In genomic region chr5:155989884-155990283, GRCh38 we compare ENCODE assay signal across 29 cellular contexts.
A peak's percentile ranks its signal among the peaks of the same experiment; 100 is the strongest.
DNase-seq lines count a peak whose midpoint lies in the region; ATAC-seq and TF ChIP-seq lines count a peak whose summit lies in the region.
"Had no signal": no experiment of that assay in that cellular context is flagged by ENCODE, and none has a peak within 500 bp of the region (broad histone marks: within the 10 kb centered on the region; RNA-seq: fewer than 3 reads in every experiment).

No MANE protein-coding gene starts in this region.

- peak overlapping the region; percentile 30 for H3K4me3 ChIP-seq in neural cell (ENCODE audit: low read length)
- H3K4me3 ChIP-seq: A549; BLaER1; BLaER1 treated with 17β-estradiol and CSF1 and Interleukin-3, amounts not matched to agents 10 nM and 100 nM had no signal

- H3K9me3 ChIP-seq in neural cell (ENCODE audit: low read length) = no peaks in the 10 kb centered on the region
- H3K9me3 ChIP-seq: A549; BE2C; BLaER1; BLaER1 treated with 17β-estradiol and CSF1 and Interleukin-3, amounts not matched to agents 10 nM and 100 nM; Caco-2 had no signal

- DNase-seq in ecto neural progenitor cell (ENCODE audit: low spot score) = no peak
- DNase-seq: 8988T; ACHN; AML-193; BE2C; C1 segment of cervical spinal cord; Caco-2; Calu3; CD4-positive, alpha-beta memory T cell; CD4-positive, alpha-beta T cell; CD4-positive, CD25-positive, alpha-beta regulatory T cell; CD8-positive, alpha-beta memory T cell; CD8-positive, alpha-beta T cell; COR-L47; DMS 273 treated with DMSO at 0.1 percent for 48 hours; DMS153; DMS53; DMS79; DMS79 treated with DMSO at 0.1 percent for 48 hours; DND-41; EL had no signal

- H2AFZ ChIP-seq in neural cell (ENCODE audit: low read depth, low read length) = no peak overlapping the region

- no peak for ATAC-seq in HG03196 (IDR thresholded peaks at IDR 0.05; ENCODE audit: unreplicated experiment)
- ATAC-seq: A549; CD8-positive, alpha-beta T cell had no signal

- TF ChIP-seq EP300 in neural cell (conservative IDR thresholded peaks at IDR 0.05; ENCODE audit: poor library complexity, severe bottlenecking) = peak; percentile 95

- peak overlapping the region; percentile 39 for H3K4me2 ChIP-seq in neural cell (ENCODE audit: low read length)
- H3K4me2 ChIP-seq: A549; BLaER1; BLaER1 treated with 17β-estradiol and CSF1 and Interleukin-3, amounts not matched to agents 10 nM and 100 nM had no signal

- H3K36me3 ChIP-seq in neural cell (ENCODE audit: insufficient read depth, low read length) = no peaks in the 10 kb centered on the region
- H3K36me3 ChIP-seq: BE2C; BLaER1; BLaER1 treated with 17β-estradiol and CSF1 and Interleukin-3, amounts not matched to agents 10 nM and 100 nM had no signal

- H3K27me3 ChIP-seq in neural cell (ENCODE audit: insufficient read depth, low read depth, low read length) = no peaks in the 10 kb centered on the region
- H3K27me3 ChIP-seq: BE2C; BLaER1; BLaER1 treated with 17β-estradiol and CSF1 and Interleukin-3, amounts not matched to agents 10 nM and 100 nM had no signal

- H3F3A ChIP-seq in neural cell (ENCODE audit: insufficient read depth, low read length, poor library complexity, severe bottlenecking) = no peaks in the 10 kb centered on the region

- TF ChIP-seq RAD21 in neural cell (conservative IDR thresholded peaks at IDR 0.05) = peak; percentile 10

- H3K9me2 ChIP-seq in neural cell (ENCODE audit: insufficient read depth, low read length) = no peaks in the 10 kb centered on the region

- no peaks in the 10 kb centered on the region for H4K20me1 ChIP-seq in neural cell (ENCODE audit: insufficient read depth)
- H4K20me1 ChIP-seq: BLaER1; BLaER1 treated with 17β-estradiol and CSF1 and Interleukin-3, amounts not matched to agents 10 nM and 100 nM had no signal

- peak overlapping the region; percentile 55 for H3K27ac ChIP-seq in VCaP
- peak overlapping the region; percentile 65 for H3K27ac ChIP-seq in neural cell (ENCODE audit: low read length)
- H3K27ac ChIP-seq: 22Rv1; A549; BLaER1; BLaER1 treated with 17β-estradiol and CSF1 and Interleukin-3, amounts not matched to agents 10 nM and 100 nM; C4-2B had no signal

- H3K79me2 ChIP-seq in neural cell (replicated peaks; ENCODE audit: insufficient read depth, low read length) = no peaks in the 10 kb centered on the region

- TF ChIP-seq CTCF in VCaP (conservative IDR thresholded peaks at IDR 0.05) = no peak
- no peak for TF ChIP-seq CTCF in neural cell (IDR thresholded peaks at IDR 0.05; ENCODE audit: poor library complexity, severe bottlenecking)

- H3K9ac ChIP-seq in neural cell (ENCODE audit: low read length) = no peak overlapping the region
- H3K9ac ChIP-seq: BLaER1; BLaER1 treated with 17β-estradiol and CSF1 and Interleukin-3, amounts not matched to agents 10 nM and 100 nM had no signal

TF ChIP-seq in neural cell, 6 proteins besides CTCF, POLR2A, EP300 and RAD21:
- TF ChIP-seq POLR2AphosphoS5 (IDR thresholded peaks at IDR 0.05) (peak; percentile 69), REST (IDR thresholded peaks at IDR 0.05; ENCODE audit: borderline replicate concordance) (no peak), TAF1 (IDR thresholded peaks at IDR 0.05; ENCODE audit: low read depth) (no peak), MXI1 (conservative IDR thresholded peaks at IDR 0.05; ENCODE audit: poor library complexity, severe bottlenecking) (no peak), EZH2 (IDR thresholded peaks at IDR 0.05; ENCODE audit: borderline replicate concordance, insufficient read depth, low read length, poor library complexity, severe bottlenecking) (no peak), SMC3 (conservative IDR thresholded peaks at IDR 0.05; ENCODE audit: poor library complexity) (peak; percentile 17)
